Comparison of ENCODE assay signal across 1 cellular context in genomic region chr22:26751217-26751616, GRCh38.
TF ChIP-seq lines count a peak whose summit lies in the region.

No MANE protein-coding gene starts in this region.

TF ChIP-seq in GM23338, 12 proteins besides CTCF, POLR2A, EP300 and RAD21 (continued from another document):
- peak; percentile 5; the same call in 1 of the 2 replicates for TF ChIP-seq ZNF462 (CRISPR knock-in tag; IDR thresholded peaks at IDR 0.05)
- TF ChIP-seq ETS1 (IDR thresholded peaks at IDR 0.05) = peak; percentile 57; the same call in 1 of the 2 replicates
- TF ChIP-seq ZNF331 (CRISPR knock-in tag; IDR thresholded peaks at IDR 0.05; ENCODE audit: low read depth) = no peak
- no peak for TF ChIP-seq ZNF114 (CRISPR knock-in tag; IDR thresholded peaks at IDR 0.05)
- TF ChIP-seq POLR2AphosphoS5 (IDR thresholded peaks at IDR 0.05; ENCODE audit: low read depth) = no peak
- TF ChIP-seq REST (IDR thresholded peaks at IDR 0.05; ENCODE audit: unreplicated experiment) = peak; percentile 10
- TF ChIP-seq STAT1 (IDR thresholded peaks at IDR 0.05; ENCODE audit: unreplicated experiment) = no peak
